18 cellular contexts compared by ENCODE assay signal in genomic region chr12:97300431-97300830, GRCh38.
A peak's percentile ranks its signal among the peaks of the same experiment; 100 is the strongest.
DNase-seq lines count a peak whose midpoint lies in the region; ATAC-seq and TF ChIP-seq lines count a peak whose summit lies in the region.
"Had no signal": no experiment of that assay in that cellular context is flagged by ENCODE, and none has a peak within 500 bp of the region (broad histone marks: within the 10 kb centered on the region; RNA-seq: fewer than 3 reads in every experiment).

No MANE protein-coding gene starts in this region.

- no peak overlapping the region for H3K4me3 Mint-ChIP-seq in glutamatergic neuron (ENCODE audit: unreplicated experiment)
- H3K4me3 Mint-ChIP-seq: B cell; CD4-positive, CD25-positive, alpha-beta regulatory T cell; CD8-positive, alpha-beta T cell; H9 had no signal

- no peak for TF ChIP-seq CTCF in glutamatergic neuron (IDR thresholded peaks at IDR 0.05; ENCODE audit: partially characterized antibody, unreplicated experiment)

- H2BK120ac ChIP-seq in mesendoderm (ENCODE audit: low read depth, low read length) = no peak overlapping the region

- no peak overlapping the region for H2BK5ac ChIP-seq in mesendoderm (ENCODE audit: low read length)

- H3K4ac ChIP-seq in mesendoderm (ENCODE audit: low read depth, low read length) = no peak overlapping the region

- no peaks in the 10 kb centered on the region for H3K79me1 ChIP-seq in mesendoderm (ENCODE audit: low read length)

- no CpG with 5 or more reads among the region's 5 CpGs for WGBS in mesendoderm (ENCODE audit: extremely low coverage, insufficient coverage, low lambda C conversion rate)

- H3K36me3 ChIP-seq in HUES48 (ENCODE audit: control insufficient read depth, insufficient read depth, low read length) (no peaks in the 10 kb centered on the region), mesendoderm (ENCODE audit: control insufficient read depth, insufficient read depth, low read length) (no peaks in the 10 kb centered on the region)
- H3K36me3 ChIP-seq: BLaER1 had no signal

- H2AK5ac ChIP-seq in mesendoderm (ENCODE audit: low read length) = peak overlapping the region; percentile 10

- H3K4me2 ChIP-seq in mesendoderm (ENCODE audit: low read length) = no peak overlapping the region
- H3K4me2 ChIP-seq: BLaER1 had no signal

- H3K79me2 ChIP-seq in mesendoderm (ENCODE audit: control insufficient read depth, insufficient read depth, low read length) = no peaks in the 10 kb centered on the region

- DNase-seq in glutamatergic neuron (no peak), mesendoderm (no peak), GOT3 (lab: John Stamatoyannopoulos, UW) (no peak), SW480 (ENCODE audit: low spot score) (no peak)
- DNase-seq: Caco-2; CD4-positive, CD25-positive, alpha-beta regulatory T cell; CD8-positive, alpha-beta T cell; DMS153; DND-41; GM23248; H9 had no signal

- H3K4me1 ChIP-seq in HUES48 (ENCODE audit: control insufficient read depth, insufficient read depth, low read length) = no peaks in the 10 kb centered on the region
- peaks cover 5% of the 10 kb centered on the region for H3K4me1 ChIP-seq in mesendoderm (ENCODE audit: control insufficient read depth, low read depth, low read length)

- H4K5ac ChIP-seq in mesendoderm (ENCODE audit: low read length) = no peak overlapping the region

- H3K4me3 ChIP-seq in HUES48 (ENCODE audit: low read depth, low read length) (no peak overlapping the region), mesendoderm (ENCODE audit: low read length) (no peak overlapping the region)
- H3K4me3 ChIP-seq: BLaER1, GM23248 had no signal

- H3K9ac ChIP-seq in HUES48 (ENCODE audit: low read depth, low read length) (no peak overlapping the region), mesendoderm (ENCODE audit: low read length) (no peak overlapping the region)
- H3K9ac ChIP-seq: BLaER1, GM23248 had no signal

- peak overlapping the region; percentile 16 for H3K27ac ChIP-seq in HUES48 (ENCODE audit: low read depth, low read length)
- no peak overlapping the region for H3K27ac ChIP-seq in mesendoderm (ENCODE audit: low read depth, low read length)
- H3K27ac ChIP-seq: 22Rv1, BLaER1, C4-2B, GM23248 had no signal

- H3K56ac ChIP-seq in mesendoderm (ENCODE audit: low read length) = no peak overlapping the region

- no peak for ATAC-seq in GM19351 (IDR thresholded peaks at IDR 0.05; ENCODE audit: unreplicated experiment)
- ATAC-seq: CD8-positive, alpha-beta T cell; HCT116 had no signal

- H3K9me3 Mint-ChIP-seq in glutamatergic neuron (ENCODE audit: unreplicated experiment) = peaks cover 9% of the 10 kb centered on the region
- H3K9me3 Mint-ChIP-seq: CD8-positive, alpha-beta T cell had no signal

- H4K8ac ChIP-seq in mesendoderm (ENCODE audit: low read depth, low read length) = no peak overlapping the region

- H3K9me3 ChIP-seq in HUES48 (ENCODE audit: control insufficient read depth, insufficient read depth, low read length) = peaks cover 2% of the 10 kb centered on the region; the same call in 1 of the 2 replicates
- H3K9me3 ChIP-seq: Caco-2 had no signal

- no peak overlapping the region for H3K18ac ChIP-seq in mesendoderm (ENCODE audit: low read length)

- peaks cover 4% of the 10 kb centered on the region for H3K36me3 Mint-ChIP-seq in glutamatergic neuron (ENCODE audit: unreplicated experiment)
- H3K36me3 Mint-ChIP-seq: CD4-positive, CD25-positive, alpha-beta regulatory T cell; CD8-positive, alpha-beta T cell had no signal

- peaks cover 6% of the 10 kb centered on the region for H3K27me3 Mint-ChIP-seq in glutamatergic neuron (ENCODE audit: unreplicated experiment)
- H3K27me3 Mint-ChIP-seq: CD4-positive, CD25-positive, alpha-beta regulatory T cell had no signal

- H3K27ac Mint-ChIP-seq in glutamatergic neuron (ENCODE audit: unreplicated experiment) = peak overlapping the region; percentile 62
- H3K27ac Mint-ChIP-seq: B cell; CD4-positive, CD25-positive, alpha-beta regulatory T cell; CD8-positive, alpha-beta T cell; H9 had no signal

- H3K4me1 Mint-ChIP-seq in glutamatergic neuron (ENCODE audit: low read depth, unreplicated experiment) = peaks cover 41% of the 10 kb centered on the region
- H3K4me1 Mint-ChIP-seq: CD4-positive, CD25-positive, alpha-beta regulatory T cell had no signal

- H3K23ac ChIP-seq in mesendoderm (ENCODE audit: low read length) = no peak overlapping the region

- H2BK15ac ChIP-seq in mesendoderm (replicated peaks; ENCODE audit: low read depth) = no peak overlapping the region

- H3K27me3 ChIP-seq in HUES48 (ENCODE audit: control insufficient read depth, insufficient read depth, low read length) (no peaks in the 10 kb centered on the region), mesendoderm (ENCODE audit: insufficient read depth, low read length, poor library complexity) (no peaks in the 10 kb centered on the region)
- H3K27me3 ChIP-seq: BLaER1 had no signal
